In the genomic region with DNA sequence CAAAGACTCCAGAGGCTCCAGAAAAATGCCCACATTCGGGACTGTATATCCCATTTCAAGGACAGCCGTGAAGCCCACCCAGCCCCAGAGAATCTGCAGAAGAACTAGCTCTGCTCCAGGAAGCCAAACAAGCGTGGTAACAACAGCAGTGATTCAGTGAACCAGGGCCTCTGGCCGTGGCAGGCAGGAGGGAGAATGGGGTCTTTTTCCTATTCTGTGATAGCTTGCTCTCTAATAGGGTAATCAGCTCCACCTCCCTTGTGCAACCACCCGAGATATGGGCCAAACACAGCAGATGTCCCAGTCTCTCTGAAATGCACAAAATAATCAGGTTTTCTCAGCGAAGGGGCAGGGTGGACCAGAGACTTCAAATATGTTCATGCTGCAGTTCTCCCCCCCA, we compare ENCODE assay signal across 1 cellular context.
TF ChIP-seq lines count a peak whose summit lies in the region.

No MANE protein-coding gene starts in this region.

TF ChIP-seq in GM23338, 12 proteins besides CTCF, POLR2A, EP300 and RAD21 (continued from another document):
- TF ChIP-seq, protein P1, sequence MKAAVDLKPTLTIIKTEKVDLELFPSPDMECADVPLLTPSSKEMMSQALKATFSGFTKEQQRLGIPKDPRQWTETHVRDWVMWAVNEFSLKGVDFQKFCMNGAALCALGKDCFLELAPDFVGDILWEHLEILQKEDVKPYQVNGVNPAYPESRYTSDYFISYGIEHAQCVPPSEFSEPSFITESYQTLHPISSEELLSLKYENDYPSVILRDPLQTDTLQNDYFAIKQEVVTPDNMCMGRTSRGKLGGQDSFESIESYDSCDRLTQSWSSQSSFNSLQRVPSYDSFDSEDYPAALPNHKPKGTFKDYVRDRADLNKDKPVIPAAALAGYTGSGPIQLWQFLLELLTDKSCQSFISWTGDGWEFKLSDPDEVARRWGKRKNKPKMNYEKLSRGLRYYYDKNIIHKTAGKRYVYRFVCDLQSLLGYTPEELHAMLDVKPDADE (IDR thresholded peaks at IDR 0.05) = no peak
- TF ChIP-seq EZH2phosphoT487 (IDR thresholded peaks at IDR 0.05; ENCODE audit: unreplicated experiment) (no peak), CREB1 (CRISPR knock-in tag; IDR thresholded peaks at IDR 0.05; ENCODE audit: low read depth) (no peak), JUNB (IDR thresholded peaks at IDR 0.05; ENCODE audit: unreplicated experiment) (no peak), ZNF114 (CRISPR knock-in tag; IDR thresholded peaks at IDR 0.05) (no peak)
- TF ChIP-seq, protein P2, sequence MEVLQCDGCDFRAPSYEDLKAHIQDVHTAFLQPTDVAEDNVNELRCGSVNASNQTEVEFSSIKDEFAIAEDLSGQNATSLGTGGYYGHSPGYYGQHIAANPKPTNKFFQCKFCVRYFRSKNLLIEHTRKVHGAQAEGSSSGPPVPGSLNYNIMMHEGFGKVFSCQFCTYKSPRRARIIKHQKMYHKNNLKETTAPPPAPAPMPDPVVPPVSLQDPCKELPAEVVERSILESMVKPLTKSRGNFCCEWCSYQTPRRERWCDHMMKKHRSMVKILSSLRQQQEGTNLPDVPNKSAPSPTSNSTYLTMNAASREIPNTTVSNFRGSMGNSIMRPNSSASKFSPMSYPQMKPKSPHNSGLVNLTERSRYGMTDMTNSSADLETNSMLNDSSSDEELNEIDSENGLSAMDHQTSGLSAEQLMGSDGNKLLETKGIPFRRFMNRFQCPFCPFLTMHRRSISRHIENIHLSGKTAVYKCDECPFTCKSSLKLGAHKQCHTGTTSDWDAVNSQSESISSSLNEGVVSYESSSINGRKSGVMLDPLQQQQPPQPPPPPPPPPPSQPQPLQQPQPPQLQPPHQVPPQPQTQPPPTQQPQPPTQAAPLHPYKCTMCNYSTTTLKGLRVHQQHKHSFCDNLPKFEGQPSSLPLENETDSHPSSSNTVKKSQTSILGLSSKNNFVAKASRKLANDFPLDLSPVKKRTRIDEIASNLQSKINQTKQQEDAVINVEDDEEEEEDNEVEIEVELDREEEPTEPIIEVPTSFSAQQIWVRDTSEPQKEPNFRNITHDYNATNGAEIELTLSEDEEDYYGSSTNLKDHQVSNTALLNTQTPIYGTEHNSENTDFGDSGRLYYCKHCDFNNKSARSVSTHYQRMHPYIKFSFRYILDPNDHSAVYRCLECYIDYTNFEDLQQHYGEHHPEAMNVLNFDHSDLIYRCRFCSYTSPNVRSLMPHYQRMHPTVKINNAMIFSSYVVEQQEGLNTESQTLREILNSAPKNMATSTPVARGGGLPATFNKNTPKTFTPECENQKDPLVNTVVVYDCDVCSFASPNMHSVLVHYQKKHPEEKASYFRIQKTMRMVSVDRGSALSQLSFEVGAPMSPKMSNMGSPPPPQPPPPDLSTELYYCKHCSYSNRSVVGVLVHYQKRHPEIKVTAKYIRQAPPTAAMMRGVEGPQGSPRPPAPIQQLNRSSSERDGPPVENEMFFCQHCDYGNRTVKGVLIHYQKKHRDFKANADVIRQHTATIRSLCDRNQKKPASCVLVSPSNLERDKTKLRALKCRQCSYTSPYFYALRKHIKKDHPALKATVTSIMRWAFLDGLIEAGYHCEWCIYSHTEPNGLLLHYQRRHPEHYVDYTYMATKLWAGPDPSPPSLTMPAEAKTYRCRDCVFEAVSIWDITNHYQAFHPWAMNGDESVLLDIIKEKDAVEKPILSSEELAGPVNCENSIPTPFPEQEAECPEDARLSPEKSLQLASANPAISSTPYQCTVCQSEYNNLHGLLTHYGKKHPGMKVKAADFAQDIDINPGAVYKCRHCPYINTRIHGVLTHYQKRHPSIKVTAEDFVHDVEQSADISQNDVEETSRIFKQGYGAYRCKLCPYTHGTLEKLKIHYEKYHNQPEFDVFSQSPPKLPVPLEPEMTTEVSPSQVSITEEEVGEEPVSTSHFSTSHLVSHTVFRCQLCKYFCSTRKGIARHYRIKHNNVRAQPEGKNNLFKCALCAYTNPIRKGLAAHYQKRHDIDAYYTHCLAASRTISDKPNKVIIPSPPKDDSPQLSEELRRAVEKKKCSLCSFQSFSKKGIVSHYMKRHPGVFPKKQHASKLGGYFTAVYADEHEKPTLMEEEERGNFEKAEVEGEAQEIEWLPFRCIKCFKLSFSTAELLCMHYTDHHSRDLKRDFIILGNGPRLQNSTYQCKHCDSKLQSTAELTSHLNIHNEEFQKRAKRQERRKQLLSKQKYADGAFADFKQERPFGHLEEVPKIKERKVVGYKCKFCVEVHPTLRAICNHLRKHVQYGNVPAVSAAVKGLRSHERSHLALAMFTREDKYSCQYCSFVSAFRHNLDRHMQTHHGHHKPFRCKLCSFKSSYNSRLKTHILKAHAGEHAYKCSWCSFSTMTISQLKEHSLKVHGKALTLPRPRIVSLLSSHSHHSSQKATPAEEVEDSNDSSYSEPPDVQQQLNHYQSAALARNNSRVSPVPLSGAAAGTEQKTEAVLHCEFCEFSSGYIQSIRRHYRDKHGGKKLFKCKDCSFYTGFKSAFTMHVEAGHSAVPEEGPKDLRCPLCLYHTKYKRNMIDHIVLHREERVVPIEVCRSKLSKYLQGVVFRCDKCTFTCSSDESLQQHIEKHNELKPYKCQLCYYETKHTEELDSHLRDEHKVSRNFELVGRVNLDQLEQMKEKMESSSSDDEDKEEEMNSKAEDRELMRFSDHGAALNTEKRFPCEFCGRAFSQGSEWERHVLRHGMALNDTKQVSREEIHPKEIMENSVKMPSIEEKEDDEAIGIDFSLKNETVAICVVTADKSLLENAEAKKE (CRISPR knock-in tag; IDR thresholded peaks at IDR 0.05) = no peak
